Comparison of ENCODE assay signal across 25 cellular contexts in the genomic region with DNA sequence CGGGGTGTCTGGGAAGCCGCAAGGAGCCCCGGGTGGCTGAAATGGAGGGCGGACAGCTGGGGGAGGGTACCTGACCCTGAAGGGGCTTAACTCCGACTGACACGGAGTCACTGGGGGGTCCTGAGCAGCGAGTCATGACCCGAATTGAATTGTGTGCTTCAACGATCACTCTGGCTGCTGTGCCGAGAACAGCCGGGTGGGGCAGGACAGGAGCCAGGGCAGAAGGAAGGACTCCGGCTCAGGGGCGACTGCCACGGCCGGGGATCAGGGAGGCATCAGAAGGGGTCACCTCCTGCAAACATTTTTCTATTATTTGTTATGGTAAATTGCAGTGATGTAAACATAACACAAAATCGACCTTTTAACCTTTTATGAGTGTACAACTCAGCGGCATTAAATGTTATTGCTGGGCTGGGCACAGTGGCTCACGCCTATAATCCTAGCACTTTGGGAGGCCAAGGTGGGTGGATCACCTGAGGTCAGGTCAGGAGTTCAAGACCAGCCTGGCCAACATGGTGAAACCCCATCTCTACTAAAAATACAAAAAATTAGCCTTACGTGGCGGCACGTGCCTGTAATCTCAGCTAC. TPM values are rescaled to one million over a fixed set of nuclear protein-coding genes. Genes with fewer than 3 reads are reported as not detected.
DNase-seq lines count a peak whose midpoint lies in the region; ATAC-seq, FAIRE-seq and TF ChIP-seq lines count a peak whose summit lies in the region.
"Had no signal": no experiment of that assay in that cellular context is flagged by ENCODE, and none has a peak within 500 bp of the region (broad histone marks: within the 10 kb centered on the region; RNA-seq: fewer than 3 reads in every experiment).

No MANE protein-coding gene starts in this region.

- H3K36me3 ChIP-seq in GM12878 (ENCODE audit: control insufficient read depth in 2 of 2, insufficient read depth in 2 of 2, low read length in 1 of 2), result no peaks in the 10 kb centered on the region
- H3K36me3 ChIP-seq: SJSA1 had no signal

- H3K4me3 ChIP-seq in GM12878, result no peak overlapping the region
- H3K4me3 ChIP-seq in coronary artery, result no peak overlapping the region
- H3K4me3 ChIP-seq: SJSA1 had no signal

- RAD21 ChIA-PET in GM12878 (lab: Charles Lee; ENCODE audit: unreplicated experiment), result no interaction called here

- H3K79me2 ChIP-seq in GM12878 (ENCODE audit: control insufficient read depth, insufficient read depth, low read length), result no peaks in the 10 kb centered on the region

- WGBS in GM12878 (ENCODE audit: insufficient coverage, insufficient replicate concordance, low lambda C conversion rate, missing lambda C conversion rate), result 53% methylated on average over 21 of the region's 21 CpGs

- BruUV-seq in Calu3 (replicated peaks; lab: Mats Ljungman, UMichigan) (no TSS peak), GM12878 (replicated peaks; lab: Mats Ljungman, UMichigan) (no TSS peak)

- intact Hi-C loops in Calu3 (cut with micrococcal nuclease; ENCODE audit: unreplicated experiment) (no loop called here), GM12878 (cut with micrococcal nuclease; ENCODE audit: unreplicated experiment) (no loop called here), left colon (cut with DNase I, micrococcal nuclease) (no loop called here)

- no peak overlapping the region for H3K27ac Mint-ChIP-seq in Calu3 (ENCODE audit: unreplicated experiment)

- in situ Hi-C loops in GM12878 (cut with MboI) (no loop called here), GM13976 (cut with MboI; ENCODE audit: low sequenced_read_pairs, unreplicated experiment) (no loop called here)

- no peak for TF ChIP-seq EP300 in GM12878 (IDR thresholded peaks at IDR 0.05; ENCODE audit: borderline replicate concordance in 1 of 2, control insufficient read depth in 1 of 2, low read depth in 2 of 2, low read length in 2 of 2)

- POLR2A ChIA-PET in GM12878 (lab: Charles Lee), result interaction anchor here (0.6 kb wide), 1 partner anchor 39 kb away, joined by 3 read pairs; no protein-coding TSS in a partner anchor

- no peak for TF ChIP-seq POLR2A in GM12878 (IDR thresholded peaks at IDR 0.05; ENCODE audit: low read depth, low read length)

- no peak for TF ChIP-seq RAD21 in GM12878 (IDR thresholded peaks at IDR 0.05; ENCODE audit: insufficient read depth, low read depth, low read length)

- H3K9me3 ChIP-seq in GM12878 (replicated peaks; ENCODE audit: control insufficient read depth, insufficient read depth, low read length), result no peaks in the 10 kb centered on the region
- H3K9me3 ChIP-seq: SJSA1 had no signal

- DNase-seq in Calu3, result no peak
- DNase-seq in HuH-7 (ENCODE audit: low spot score), result peak; percentile 74
- no peak for DNase-seq in GM12878 (ENCODE audit: low read depth, low spot score)
- DNase-seq in left colon, result no peak
- no peak for DNase-seq in coronary artery (ENCODE audit: low spot score)
- no peak for DNase-seq in HPDE6-E6E7 (ENCODE audit: extremely low spot score)
- DNase-seq in GM13976 (ENCODE audit: low spot score), result no peak
- DNase-seq: DMS79, IMR-90, MV-4-11, NCI-H1694 treated with DMSO at 0.1 percent for 48 hours, NCI-H2081 treated with DMSO at 0.1 percent for 48 hours, NCI-H446, NCI-H526, OCI-M1 had no signal

- ATAC-seq in GM12878 (no peak), left colon (peak; percentile 63), GM19452 (IDR thresholded peaks at IDR 0.05; ENCODE audit: unreplicated experiment) (no peak)
- ATAC-seq: Right ventricle myocardium inferior had no signal

- no peaks in the 10 kb centered on the region for H3K36me3 Mint-ChIP-seq in Calu3 (ENCODE audit: insufficient read depth, unreplicated experiment)

- no peak overlapping the region for H2AFZ ChIP-seq in GM12878 (ENCODE audit: control insufficient read depth, low read depth, low read length)

- H3K27ac ChIP-seq in GM12878 (ENCODE audit: control insufficient read depth, insufficient read depth) (no peak overlapping the region), coronary artery (no peak overlapping the region)
- H3K27ac ChIP-seq: C4-2B, SJSA1 had no signal

- CTCF ChIA-PET in Calu3 (lab: Charles Lee) (no interaction called here), GM12878 (lab: Yijun Ruan, JAX) (no interaction called here)

- no peaks in the 10 kb centered on the region; a peak in 1 of 4 replicates for H3K27me3 ChIP-seq in GM12878 (replicated peaks in 1 of 2; ENCODE audit: control insufficient read depth in 2 of 2, insufficient read depth in 2 of 2, low read length in 1 of 2)

- H3K4me1 Mint-ChIP-seq in Calu3 (ENCODE audit: low read depth, unreplicated experiment), result no peaks in the 10 kb centered on the region

- peaks cover 33% of the 10 kb centered on the region for H3K27me3 Mint-ChIP-seq in Calu3 (ENCODE audit: unreplicated experiment)

- H3K9ac ChIP-seq in GM12878 (ENCODE audit: control insufficient read depth, insufficient read depth, low read length), result no peak overlapping the region

- H3K9me3 Mint-ChIP-seq in Calu3 (ENCODE audit: low read depth, unreplicated experiment), result no peaks in the 10 kb centered on the region
- H3K9me3 Mint-ChIP-seq: CD8-positive, alpha-beta memory T cell had no signal

- no peak overlapping the region for H3K4me2 ChIP-seq in GM12878 (ENCODE audit: control insufficient read depth, insufficient read depth)

- peaks cover 7% of the 10 kb centered on the region for H3K4me1 ChIP-seq in GM12878 (ENCODE audit: control insufficient read depth, insufficient read depth, low read length)
- H3K4me1 ChIP-seq: SJSA1 had no signal

- no peaks in the 10 kb centered on the region for H4K20me1 ChIP-seq in GM12878 (ENCODE audit: control insufficient read depth, insufficient read depth)

- TF ChIP-seq CTCF in Calu3 (IDR thresholded peaks at IDR 0.05; ENCODE audit: unreplicated experiment), result peak; percentile 16
- 0 out of 6 replicates have a peak, but pooled peaks of 1 of the 3 experiments have one; percentile 5 for TF ChIP-seq CTCF in GM12878 (IDR thresholded peaks at IDR 0.05 in 2 of 3, conservative IDR thresholded peaks at IDR 0.05 in 1 of 3; ENCODE audit: control insufficient read depth in 2 of 3, extremely low read depth in 1 of 3, insufficient read depth in 1 of 3, low read depth in 3 of 3, low read length in 3 of 3)
- no peak for TF ChIP-seq CTCF in coronary artery (IDR thresholded peaks at IDR 0.05)
- TF ChIP-seq CTCF in GM13976 (IDR thresholded peaks at IDR 0.05; ENCODE audit: borderline replicate concordance, control extremely low read depth, extremely low read depth, insufficient read depth, missing control alignments), result no peak

- no peak for FAIRE-seq in GM12878 (lab: Jason Lieb, UNC)
- FAIRE-seq: GM12892, GM18507, H1 had no signal

- H3K4me3 Mint-ChIP-seq in Calu3 (ENCODE audit: low read depth, unreplicated experiment), result no peak overlapping the region
- H3K4me3 Mint-ChIP-seq: CD8-positive, alpha-beta memory T cell had no signal

- SMC1A ChIA-PET in GM12878 (lab: Charles Lee; ENCODE audit: uncharacterized antibody, unreplicated experiment), result no interaction called here

TF ChIP-seq in GM12878, 131 proteins besides CTCF, POLR2A, EP300 and RAD21:
- TF ChIP-seq NR2F1 (conservative IDR thresholded peaks at IDR 0.05) (0 out of 2 replicates have a peak, but pooled peaks have one; percentile 17), SIX5 (IDR thresholded peaks at IDR 0.05; ENCODE audit: low read depth, low read length, severe bottlenecking) (no peak), YBX1 (IDR thresholded peaks at IDR 0.05) (no peak)
TF ChIP-seq in GM12878: peak in this region for 1.

RNA-seq across cellular contexts. Expression of a gene that starts 21.6 kb away (rescaled TPM):
- total RNA-seq in Calu3 (2022) (1.2 and 2.4 TPM in 2 replicates), GM12878 (2014; rRNA removed) (0.11 TPM in 2 replicates), GM12878 (2014; rRNA removed; fragmentation: Illumina TruSeq; extraction: Trizol) (0.05 and 0.22 TPM in 2 replicates), GM12878 (2021) (0.48 and 0.95 TPM in 2 replicates), left colon (10 to 100 TPM; 31.9 to 48.7 TPM)
- 12.1 and 14.2 TPM in 2 replicates for total RNA-seq in GM12878 (2013; cell fraction: nucleolus; rRNA removed)
- polyA plus RNA-seq in GM12878 (2011; ENCODE audit: low read depth), result 0.25 TPM
- polyA plus RNA-seq in GM12878 (2011; rRNA removed) (1.4 and 1.9 TPM in 2 replicates), GM12878 (2014; fragmentation: Illumina TruSeq; extraction: Trizol) (0.14 and 0.24 TPM in 2 replicates), GM12878 (2014; fragmentation: Nextera tagmentation; extraction: Ambion mirVana) (under 1 TPM in 1 of 2 experiments, not detected in 1; 0.20 TPM), GM12878 (2014; rRNA removed) (0.19 and 0.32 TPM in 2 replicates), GM12878 (2016; fragmentation: Nextera tagmentation; extraction: Ambion mirVana) (under 1 TPM; 0.06 to 0.13 TPM)
- 1.8 and 1.9 TPM in 2 replicates for polyA plus RNA-seq in GM12878 (2011; cell fraction: cytosol; rRNA removed)
- 12.8 and 12.9 TPM in 2 replicates for polyA plus RNA-seq in GM12878 (2011; cell fraction: nucleus; rRNA removed)
- 0.41 and 0.66 TPM in 2 replicates for polyA plus RNA-seq in GM12878 (2012)
- 3.0 and 3.9 TPM in 2 replicates for polyA minus RNA-seq in GM12878 (2011; rRNA and poly(A)+ RNA removed)
- polyA minus RNA-seq in GM12878 (2011; cell fraction: cytosol; rRNA and poly(A)+ RNA removed), result 0.53 and 1.9 TPM in 2 replicates
- 2.5 and 5.4 TPM in 2 replicates for polyA minus RNA-seq in GM12878 (2011; cell fraction: nucleus; rRNA and poly(A)+ RNA removed)

RNA-seq across cellular contexts. Expression of a gene that starts 21.9 kb away (rescaled TPM):
- total RNA-seq in Calu3 (2022) (0.32 TPM in 1 of 2 replicates, not detected in the other), GM12878 (2014; rRNA removed) (not detected in 2 replicates), GM12878 (2014; rRNA removed; fragmentation: Illumina TruSeq; extraction: Trizol) (not detected in 2 replicates), GM12878 (2021) (not detected in 2 replicates), left colon (under 1 TPM; 0.46 to 0.73 TPM)
- total RNA-seq in GM12878 (2013; cell fraction: nucleolus; rRNA removed), result not detected in 2 replicates
- polyA plus RNA-seq in GM12878 (2011; ENCODE audit: low read depth), result not detected
- polyA plus RNA-seq in GM12878 (2011; rRNA removed) (not detected in 2 replicates), GM12878 (2014; fragmentation: Illumina TruSeq; extraction: Trizol) (not detected in 2 replicates), GM12878 (2014; fragmentation: Nextera tagmentation; extraction: Ambion mirVana) (not detected), GM12878 (2014; rRNA removed) (not detected in 2 replicates), GM12878 (2016; fragmentation: Nextera tagmentation; extraction: Ambion mirVana) (not detected)
- 0.15 TPM in 1 of 2 replicates, not detected in the other for polyA plus RNA-seq in GM12878 (2011; cell fraction: cytosol; rRNA removed)
- not detected in 2 replicates for polyA plus RNA-seq in GM12878 (2011; cell fraction: nucleus; rRNA removed)
- polyA plus RNA-seq in GM12878 (2012), result not detected in 2 replicates
- polyA minus RNA-seq in GM12878 (2011; rRNA and poly(A)+ RNA removed), result not detected in 2 replicates
- polyA minus RNA-seq in GM12878 (2011; cell fraction: cytosol; rRNA and poly(A)+ RNA removed), result not detected in 2 replicates
- not detected in 2 replicates for polyA minus RNA-seq in GM12878 (2011; cell fraction: nucleus; rRNA and poly(A)+ RNA removed)
- total RNA-seq: A172, H1, HT-29, IMR-90, Right ventricle myocardium inferior, SJSA1 had no signal
- polyA plus RNA-seq: CD8-positive, alpha-beta memory T cell; H1; IMR-90 had no signal
